8 cellular contexts compared by ENCODE assay signal in genomic region chrX:154750301-154751120, GRCh38. TPM values are rescaled to one million over a fixed set of nuclear protein-coding genes. Genes with fewer than 3 reads are reported as not detected.
DNase-seq lines count a peak whose midpoint lies in the region; ATAC-seq and TF ChIP-seq lines count a peak whose summit lies in the region.

Gene GAB3 (minus strand): TSS chrX:154751077. CDS start chrX:154751025, 52 bp downstream.

- no peaks in the 10 kb centered on the region for H3F3A ChIP-seq in PC-3 (ENCODE audit: low read length, unreplicated experiment)

- H3K27ac ChIP-seq in PC-3 (ENCODE audit: low read length) (no peak within 1 kb of the TSS), adipose tissue (ENCODE audit: low read depth, low read length) (peak within 1 kb of the TSS; percentile 15), iPS DF 6.9 (ENCODE audit: low read length) (no peak within 1 kb of the TSS)

- H3K36me3 ChIP-seq in PC-3 (ENCODE audit: low read depth, low read length) = no peaks in the 10 kb centered on the region
- H3K36me3 ChIP-seq in iPS DF 6.9 (ENCODE audit: control insufficient read depth, insufficient read depth, low read length) = no peaks in the 10 kb centered on the region

- no peaks in the 10 kb centered on the region for H3K9me3 ChIP-seq in PC-3 (ENCODE audit: low read length)
- no peaks in the 10 kb centered on the region for H3K9me3 ChIP-seq in iPS DF 6.9 (ENCODE audit: control insufficient read depth, insufficient read depth, low read length)

- no peak within 1 kb of the TSS for H3K9ac ChIP-seq in PC-3 (ENCODE audit: low read length)

- H3K9me2 ChIP-seq in PC-3 (replicated peaks; ENCODE audit: low read length) = no peaks in the 10 kb centered on the region

- intact Hi-C loops in PC-3 (cut with micrococcal nuclease) = no loop called here

- DNase-seq in NCI-H1694 treated with DMSO at 0.1 percent for 48 hours (lab: John Stamatoyannopoulos, UW) = peak; percentile 10
- DNase-seq in NCI-H1694 (lab: John Stamatoyannopoulos, UW) = no peak
- peak; percentile 28 for DNase-seq in PC-3
- DNase-seq in iPS DF 6.9 (ENCODE audit: low read depth, low spot score) = no peak
- no peak for DNase-seq in skeletal muscle cell (ENCODE audit: low read depth)

- TF ChIP-seq CTCF in PC-3 (conservative IDR thresholded peaks at IDR 0.05; ENCODE audit: low read depth, low read length) = no peak

- H3K27me3 ChIP-seq in PC-3 (ENCODE audit: low read length) (peaks cover 30% of the 10 kb centered on the region), iPS DF 6.9 (ENCODE audit: control insufficient read depth, insufficient read depth, low read length) (peaks cover 15% of the 10 kb centered on the region; the same call in 1 of the 2 replicates)

- CTCF ChIA-PET in PC-3 (lab: Charles Lee) = no interaction called here

- H3K4me1 ChIP-seq in PC-3 (ENCODE audit: insufficient read depth, low read length) (peaks cover 7% of the 10 kb centered on the region; the same call in 1 of the 2 replicates), iPS DF 6.9 (ENCODE audit: control insufficient read depth, insufficient read depth, low read length) (no peaks in the 10 kb centered on the region)

- peak within 1 kb of the TSS; percentile 68 for H3K4me3 ChIP-seq in PC-3 (ENCODE audit: low read length)
- peak within 1 kb of the TSS; percentile 52; the same call in 1 of the 2 replicates for H3K4me3 ChIP-seq in iPS DF 6.9 (ENCODE audit: low read length)
- peak within 1 kb of the TSS; percentile 51 for H3K4me3 ChIP-seq in skeletal muscle cell (ENCODE audit: low read depth, low read length)

- ATAC-seq in HG02884 (IDR thresholded peaks at IDR 0.05; ENCODE audit: unreplicated experiment) = peak; percentile 57
- ATAC-seq in PC-3 = peak; percentile 68
- no peak for ATAC-seq in GM19351 (IDR thresholded peaks at IDR 0.05; ENCODE audit: unreplicated experiment)

- 0 to 29% (median 3%) methylated on average over 29 to 78 of the region's 81 CpGs for WGBS in adipose tissue, 3 donors
- no CpG with 5 or more reads among the region's 81 CpGs for WGBS in iPS DF 6.9 (ENCODE audit: insufficient coverage, insufficient read length)

- H3K79me2 ChIP-seq in PC-3 (ENCODE audit: low read length) = no peaks in the 10 kb centered on the region

- no TSS peak for BruUV-seq in PC-3 (replicated peaks; lab: Mats Ljungman, UMichigan)

- peak within 1 kb of the TSS; percentile 89 for H2AFZ ChIP-seq in PC-3 (ENCODE audit: low read length)

- peak within 1 kb of the TSS; percentile 91 for H3K4me2 ChIP-seq in PC-3 (ENCODE audit: low read length)

- no peaks in the 10 kb centered on the region for H4K20me1 ChIP-seq in PC-3 (ENCODE audit: low read length)

- POLR2A ChIA-PET in PC-3 (lab: Charles Lee; ENCODE audit: unreplicated experiment) = interaction anchor here (0.5 kb wide), 1 partner anchor 26 kb away, joined by 5 read pairs; no protein-coding TSS in a partner anchor

RNA-seq across cellular contexts. Expression of gene GAB3, which starts in this region (rescaled TPM):
- 3.1 TPM in 1 of 2 replicates, not detected in the other for total RNA-seq in PC-3 (2014; rRNA removed)
- 1 to 10 TPM in 2 of 3 donors, under 1 TPM in 1; 0.85 to 2.9 (median 2.7) TPM for polyA plus RNA-seq in adipose tissue

Comparison
In these comparisons a context has a peak if more than half of its experiments do, and no peak if none do; other contexts are left out.
1. DNase-seq: peak in NCI-H1694 treated with DMSO at 0.1 percent for 48 hours (single experiment) and PC-3 (single experiment); none in NCI-H1694 (single experiment), iPS DF 6.9 (single experiment) and skeletal muscle cell (single experiment).
2. Peak in every context shown above with its lines, with median percentiles within 50 percentile points of each other: H3K4me3 ChIP-seq.